ENCODE assay signal across 1 cellular context in genomic region chr15:33825453-33825852, GRCh38.
TF ChIP-seq lines count a peak whose summit lies in the region.

No MANE protein-coding gene starts in this region.

TF ChIP-seq in GM23338, 12 proteins besides CTCF, POLR2A, EP300 and RAD21 (continued from another document):
- no peak for TF ChIP-seq ZNF331 (CRISPR knock-in tag; IDR thresholded peaks at IDR 0.05; ENCODE audit: low read depth)
- no peak for TF ChIP-seq EZH2phosphoT487 (IDR thresholded peaks at IDR 0.05; ENCODE audit: unreplicated experiment)
